11 cellular contexts compared by ENCODE assay signal in genomic region chr6:136784271-136784664, GRCh38. TPM values are rescaled to one million over a fixed set of nuclear protein-coding genes. Genes with fewer than 3 reads are reported as not detected.
DNase-seq lines count a peak whose midpoint lies in the region; ATAC-seq and TF ChIP-seq lines count a peak whose summit lies in the region.
"Had no signal": no experiment of that assay in that cellular context is flagged by ENCODE, and none has a peak within 500 bp of the region (broad histone marks: within the 10 kb centered on the region; RNA-seq: fewer than 3 reads in every experiment).

No MANE protein-coding gene starts in this region.

- H3K4me3 ChIP-seq in mucosa of rectum (ENCODE audit: low read length in 2 of 2) = peak overlapping the region in 1 of 2 donors; percentile 49
- H3K4me3 ChIP-seq in testis = no peak overlapping the region
- no peak overlapping the region for H3K4me3 ChIP-seq in lower leg skin (ENCODE audit: low read depth, poor library complexity, severe bottlenecking)

- TF ChIP-seq CTCF in testis (IDR thresholded peaks at IDR 0.05) (no peak), lower leg skin (IDR thresholded peaks at IDR 0.05) (no peak)

- H3K9me3 ChIP-seq in mucosa of rectum (ENCODE audit: control insufficient read depth in 2 of 2, low read length in 2 of 2) (no peaks in the 10 kb centered on the region), testis (no peaks in the 10 kb centered on the region)
- H3K9me3 ChIP-seq: gastrocnemius medialis had no signal

- no peaks in the 10 kb centered on the region for H3K27me3 ChIP-seq in mucosa of rectum (ENCODE audit: control insufficient read depth in 2 of 2, insufficient read depth in 2 of 2, low read length in 2 of 2)
- no peaks in the 10 kb centered on the region for H3K27me3 ChIP-seq in testis
- H3K27me3 ChIP-seq: gastrocnemius medialis had no signal

- POLR2A ChIA-PET in activated CD8-positive, alpha-beta T cell treated with anti-CD3 and anti-CD28 coated beads, Interleukin-2, amount 10 ng/mL, durations not matched to agents 7 days and 5 days (lab: Charles Lee) = interaction anchor here (0.8 to 1.0 kb wide), 2 partner anchors 8 to 20 kb away, joined by 4 to 5 read pairs; partner anchors contain the start of gene MAP3K5

- no peaks in the 10 kb centered on the region for H3K36me3 Mint-ChIP-seq in stimulated activated naive CD8-positive, alpha-beta T cell treated with anti-CD3 and anti-CD28 coated beads, Interleukin-15, Interleukin-2, amounts not matched to agents 100 ng/mL and 50 ng/mL, for 24 hours (ENCODE audit: low read depth)
- H3K36me3 Mint-ChIP-seq in activated CD8-positive, alpha-beta T cell treated with anti-CD3 and anti-CD28 coated beads, Interleukin-2, amount 10 ng/mL, durations not matched to agents 7 days and 5 days (ENCODE audit: low read depth) = peaks cover 57% of the 10 kb centered on the region

- 80 to 85% methylated on average over 8 of the region's 8 CpGs for WGBS in testis, 2 donors
- WGBS in lower leg skin, 2 donors = 81 to 83% methylated on average over 8 of the region's 8 CpGs

- peak overlapping the region; percentile 75 for H3K4me3 Mint-ChIP-seq in stimulated activated naive CD8-positive, alpha-beta T cell treated with anti-CD3 and anti-CD28 coated beads, Interleukin-15, Interleukin-2, amounts not matched to agents 100 ng/mL and 50 ng/mL, for 24 hours
- peak overlapping the region; percentile 51 for H3K4me3 Mint-ChIP-seq in activated CD8-positive, alpha-beta T cell treated with anti-CD3 and anti-CD28 coated beads, Interleukin-2, amount 10 ng/mL, durations not matched to agents 7 days and 5 days

- H3K9ac ChIP-seq in mucosa of rectum (ENCODE audit: low read depth in 1 of 2, low read length in 2 of 2) = no peak overlapping the region

- no peaks in the 10 kb centered on the region for H3K27me3 Mint-ChIP-seq in stimulated activated naive CD8-positive, alpha-beta T cell treated with anti-CD3 and anti-CD28 coated beads, Interleukin-15, Interleukin-2, amounts not matched to agents 100 ng/mL and 50 ng/mL, for 24 hours
- H3K27me3 Mint-ChIP-seq in activated CD8-positive, alpha-beta T cell treated with anti-CD3 and anti-CD28 coated beads, Interleukin-2, amount 10 ng/mL, durations not matched to agents 7 days and 5 days (ENCODE audit: low read depth) = no peaks in the 10 kb centered on the region

- peaks cover 70% of the 10 kb centered on the region for H3K4me1 Mint-ChIP-seq in stimulated activated naive CD8-positive, alpha-beta T cell treated with anti-CD3 and anti-CD28 coated beads, Interleukin-15, Interleukin-2, amounts not matched to agents 100 ng/mL and 50 ng/mL, for 24 hours (ENCODE audit: low read depth)
- H3K4me1 Mint-ChIP-seq in activated CD8-positive, alpha-beta T cell treated with anti-CD3 and anti-CD28 coated beads, Interleukin-2, amount 10 ng/mL, durations not matched to agents 7 days and 5 days (ENCODE audit: low read depth) = peaks cover 73% of the 10 kb centered on the region

- H3K36me3 ChIP-seq in mucosa of rectum (ENCODE audit: control insufficient read depth in 2 of 2, insufficient read depth in 2 of 2, low read length in 2 of 2) (no peaks in the 10 kb centered on the region), testis (ENCODE audit: low read depth, missing control alignments) (no peaks in the 10 kb centered on the region)
- H3K36me3 ChIP-seq: gastrocnemius medialis had no signal

- peak overlapping the region; percentile 84 for H3K27ac Mint-ChIP-seq in stimulated activated naive CD8-positive, alpha-beta T cell treated with anti-CD3 and anti-CD28 coated beads, Interleukin-15, Interleukin-2, amounts not matched to agents 100 ng/mL and 50 ng/mL, for 24 hours
- H3K27ac Mint-ChIP-seq in activated CD8-positive, alpha-beta T cell treated with anti-CD3 and anti-CD28 coated beads, Interleukin-2, amount 10 ng/mL, durations not matched to agents 7 days and 5 days = peak overlapping the region; percentile 77

- no peak for ATAC-seq in stimulated activated naive CD8-positive, alpha-beta T cell treated with anti-CD3 and anti-CD28 coated beads, Interleukin-15, Interleukin-2, amounts not matched to agents 100 U/mL and 50 U/mL, for 24 hours
- no peak for ATAC-seq in activated CD8-positive, alpha-beta T cell treated with anti-CD3 and anti-CD28 coated beads, Interleukin-2, amount 10 ng/mL, durations not matched to agents 7 days and 5 days
- no peak for ATAC-seq in HG02840 (IDR thresholded peaks at IDR 0.05; ENCODE audit: low FRiP score, unreplicated experiment)

- CTCF ChIA-PET in activated CD8-positive, alpha-beta T cell treated with anti-CD3 and anti-CD28 coated beads, Interleukin-2, amount 10 ng/mL, durations not matched to agents 7 days and 5 days (lab: Charles Lee) = interaction anchor here (0.7 to 9.6 kb wide), 5 partner anchors 7 to 421 kb away, joined by 3 to 496 read pairs (median 3); partner anchors contain the start of gene MAP3K5

- peaks cover 26 to 30% of the 10 kb centered on the region in 2 donors for H3K4me1 ChIP-seq in mucosa of rectum (ENCODE audit: control insufficient read depth in 2 of 2, insufficient read depth in 2 of 2, low read length in 2 of 2)
- peaks cover 24% of the 10 kb centered on the region for H3K4me1 ChIP-seq in testis

- TF ChIP-seq POLR2A in testis (IDR thresholded peaks at IDR 0.05) (no peak), lower leg skin (IDR thresholded peaks at IDR 0.05) (no peak)

- no peaks in the 10 kb centered on the region for H3K9me3 Mint-ChIP-seq in stimulated activated naive CD8-positive, alpha-beta T cell treated with anti-CD3 and anti-CD28 coated beads, Interleukin-15, Interleukin-2, amounts not matched to agents 100 ng/mL and 50 ng/mL, for 24 hours
- no peaks in the 10 kb centered on the region for H3K9me3 Mint-ChIP-seq in activated CD8-positive, alpha-beta T cell treated with anti-CD3 and anti-CD28 coated beads, Interleukin-2, amount 10 ng/mL, durations not matched to agents 7 days and 5 days (ENCODE audit: insufficient read depth)

- H3K27ac ChIP-seq in mucosa of rectum (ENCODE audit: low read depth in 2 of 2, low read length in 2 of 2) (peak overlapping the region; percentile 37 to 58), testis (no peak overlapping the region)
- H3K27ac ChIP-seq: gastrocnemius medialis had no signal

- intact Hi-C loops in testis (cut with DNase I; ENCODE audit: low total_unique reads) = no loop called here
- intact Hi-C loops in lower leg skin (cut with DNase I; ENCODE audit: low total_unique reads) = no loop called here

- DNase-seq in stimulated activated naive CD8-positive, alpha-beta T cell treated with anti-CD3 and anti-CD28 coated beads, Interleukin-15, Interleukin-2, amounts not matched to agents 100 U/mL and 50 U/mL, for 24 hours = no peak
- no peak for DNase-seq in activated CD8-positive, alpha-beta T cell treated with anti-CD3 and anti-CD28 coated beads, Interleukin-2, amount 10 ng/mL, durations not matched to agents 7 days and 5 days
- DNase-seq in testis (no peak), NAMALWA (ENCODE audit: low spot score) (no peak), lower leg skin (ENCODE audit: low spot score in 2 of 2) (no peak)
- DNase-seq: gastrocnemius medialis, NCI-H187, T-helper 9 cell had no signal

RNA-seq across cellular contexts. Expression of gene MAP3K5, which starts 8.0 kb away (rescaled TPM):
- 10 to 100 TPM; 15.0 to 15.1 TPM for total RNA-seq in activated CD8-positive, alpha-beta T cell treated with anti-CD3 and anti-CD28 coated beads, Interleukin-2, amount 10 ng/mL, durations not matched to agents 7 days and 5 days
- total RNA-seq in testis (10 to 100 TPM; 46.1 to 55.3 TPM), lower leg skin (10 to 100 TPM; 18.9 to 35.2 (median 27.0) TPM)
- 21.3 TPM for polyA plus RNA-seq in testis (ENCODE audit: insufficient read depth, low read depth, low replicate concordance)

RNA-seq across cellular contexts. Expression of gene PEX7, which starts 38.1 kb away (rescaled TPM):
- 1 to 10 TPM; 2.5 to 3.3 TPM for total RNA-seq in activated CD8-positive, alpha-beta T cell treated with anti-CD3 and anti-CD28 coated beads, Interleukin-2, amount 10 ng/mL, durations not matched to agents 7 days and 5 days
- total RNA-seq in testis = 10 to 100 TPM; 16.6 to 18.5 TPM
- polyA plus RNA-seq in testis (ENCODE audit: insufficient read depth, low read depth, low replicate concordance) = 28.6 TPM
- 10 to 100 TPM; 15.2 to 21.5 (median 21.2) TPM for total RNA-seq in lower leg skin

Comparison
In these comparisons a context has a peak if more than half of its experiments do, and no peak if none do; other contexts are left out.
1. H3K27ac ChIP-seq: peak in mucosa of rectum (2 of 2); none in testis (0 of 2).